In the genomic region with DNA sequence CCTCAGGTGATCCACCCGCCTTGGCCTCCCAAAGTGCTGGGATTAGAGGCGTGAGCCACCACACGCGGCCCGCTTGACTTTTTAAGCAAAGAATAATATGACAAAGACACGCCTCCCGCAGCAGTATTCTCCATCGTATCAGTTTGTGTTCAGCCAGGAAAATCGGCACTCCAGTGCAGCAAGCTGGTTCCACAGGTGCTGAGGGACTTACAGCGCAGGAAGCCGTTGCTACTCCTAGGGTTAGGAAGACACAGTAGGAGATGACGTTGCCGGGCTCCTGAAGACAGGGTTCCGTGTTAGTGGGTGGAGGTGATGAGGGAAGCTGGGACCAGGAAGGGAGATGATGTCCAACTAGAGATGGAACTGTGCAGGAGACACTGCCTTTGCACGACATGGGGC, we compare ENCODE assay signal across 19 cellular contexts.
A peak's percentile ranks its signal among the peaks of the same experiment; 100 is the strongest.
DNase-seq lines count a peak whose midpoint lies in the region; ATAC-seq and TF ChIP-seq lines count a peak whose summit lies in the region.
"Had no signal": no experiment of that assay in that cellular context is flagged by ENCODE, and none has a peak within 500 bp of the region (broad histone marks: within the 10 kb centered on the region; RNA-seq: fewer than 3 reads in every experiment).

No MANE protein-coding gene starts in this region.

- peaks cover 21% of the 10 kb centered on the region for H3K4me1 Mint-ChIP-seq in activated naive CD4-positive, alpha-beta T cell treated with anti-CD3 and anti-CD28 coated beads for 36 hours (ENCODE audit: low read depth)
- H3K4me1 Mint-ChIP-seq in activated B cell treated with CpG ODN at 0.5 μM for 24 hours (peaks cover 40% of the 10 kb centered on the region), glutamatergic neuron (ENCODE audit: low read depth, unreplicated experiment) (no peaks in the 10 kb centered on the region)
- H3K4me1 Mint-ChIP-seq in effector memory CD8-positive, alpha-beta T cell (ENCODE audit: low read depth in 2 of 2) = peaks cover 12 to 14% of the 10 kb centered on the region in 2 donors

- H3K4me1 ChIP-seq in stomach (no peaks in the 10 kb centered on the region), transverse colon (no peaks in the 10 kb centered on the region)
- H3K4me1 ChIP-seq: breast epithelium, upper lobe of left lung had no signal

- POLR2A ChIA-PET in activated B cell treated with CpG ODN at 0.5 μM for 24 hours (lab: Charles Lee) = no interaction called here

- TF ChIP-seq EP300 in stomach (IDR thresholded peaks at IDR 0.05) (no peak), transverse colon (IDR thresholded peaks at IDR 0.05; ENCODE audit: low read depth) (no peak)

- H3K4me3 Mint-ChIP-seq in activated naive CD4-positive, alpha-beta T cell treated with anti-CD3 and anti-CD28 coated beads for 36 hours = no peak overlapping the region
- H3K4me3 Mint-ChIP-seq in activated B cell treated with CpG ODN at 0.5 μM for 24 hours = peak overlapping the region; percentile 59
- peak overlapping the region; percentile 26 to 33 for H3K4me3 Mint-ChIP-seq in effector memory CD8-positive, alpha-beta T cell
- H3K4me3 Mint-ChIP-seq in glutamatergic neuron (ENCODE audit: unreplicated experiment) = no peak overlapping the region
- H3K4me3 Mint-ChIP-seq: HFFc6, neural progenitor cell had no signal

- H3K9me3 ChIP-seq in stomach (peaks cover 0 to 3% (median 0%) of the 10 kb centered on the region in 4 donors), transverse colon (no peaks in the 10 kb centered on the region)
- H3K9me3 ChIP-seq: upper lobe of left lung had no signal

- TF ChIP-seq POLR2A in stomach (IDR thresholded peaks at IDR 0.05) (no peak), transverse colon (IDR thresholded peaks at IDR 0.05) (no peak)

- WGBS in stomach, 5 donors = 88 to 95% (median 91%) methylated on average over 13 to 15 of the region's 15 CpGs
- 90 to 94% methylated on average over 7 to 15 of the region's 15 CpGs for WGBS in transverse colon (ENCODE audit: low coverage in 1 of 2), 2 donors

- intact Hi-C loops in activated naive CD4-positive, alpha-beta T cell treated with anti-CD3 and anti-CD28 coated beads for 36 hours (cut with micrococcal nuclease) = loop anchor here (5.0 kb wide), 1 partner anchor 86 kb away; the partner anchor contains the start of gene ADA2
- intact Hi-C loops in activated B cell treated with CpG ODN at 0.5 μM for 24 hours (cut with micrococcal nuclease) (no loop called here), stomach (cut with DNase I; ENCODE audit: low total_unique reads) (no loop called here), transverse colon (cut with DNase I; ENCODE audit: low total_unique reads) (no loop called here)

- CTCF ChIA-PET in activated naive CD4-positive, alpha-beta T cell treated with anti-CD3 and anti-CD28 coated beads for 36 hours (lab: Charles Lee) = interaction anchor here (0.6 to 1.4 kb wide), 2 partner anchors 10 to 157 kb away, joined by 4 to 5 read pairs; no protein-coding TSS in a partner anchor
- CTCF ChIA-PET in activated B cell treated with CpG ODN at 0.5 μM for 24 hours (lab: Charles Lee) = no interaction called here

- H3K4me3 ChIP-seq in stomach (no peak overlapping the region), transverse colon (no peak overlapping the region)
- H3K4me3 ChIP-seq: breast epithelium, neural progenitor cell, SK-N-MC, upper lobe of left lung had no signal

- H3K27me3 Mint-ChIP-seq in activated naive CD4-positive, alpha-beta T cell treated with anti-CD3 and anti-CD28 coated beads for 36 hours (ENCODE audit: low read depth) = no peaks in the 10 kb centered on the region
- H3K27me3 Mint-ChIP-seq in activated B cell treated with CpG ODN at 0.5 μM for 24 hours = no peaks in the 10 kb centered on the region
- peaks cover 0 to 5% of the 10 kb centered on the region in 2 donors for H3K27me3 Mint-ChIP-seq in effector memory CD8-positive, alpha-beta T cell
- peaks cover 8% of the 10 kb centered on the region for H3K27me3 Mint-ChIP-seq in glutamatergic neuron (ENCODE audit: unreplicated experiment)

- H3K9me3 Mint-ChIP-seq in activated naive CD4-positive, alpha-beta T cell treated with anti-CD3 and anti-CD28 coated beads, Interleukin-2, amount 50 U/mL, for 72 hours = no peaks in the 10 kb centered on the region
- peaks cover 6% of the 10 kb centered on the region for H3K9me3 Mint-ChIP-seq in activated naive CD4-positive, alpha-beta T cell treated with anti-CD3 and anti-CD28 coated beads for 36 hours
- no peaks in the 10 kb centered on the region for H3K9me3 Mint-ChIP-seq in activated B cell treated with CpG ODN at 0.5 μM for 24 hours
- H3K9me3 Mint-ChIP-seq in effector memory CD8-positive, alpha-beta T cell = no peaks in the 10 kb centered on the region
- H3K9me3 Mint-ChIP-seq in glutamatergic neuron (ENCODE audit: unreplicated experiment) = peaks cover 12% of the 10 kb centered on the region

- H3K36me3 ChIP-seq in stomach = no peaks in the 10 kb centered on the region
- no peaks in the 10 kb centered on the region for H3K36me3 ChIP-seq in transverse colon
- H3K36me3 ChIP-seq: breast epithelium, neural progenitor cell, upper lobe of left lung had no signal

- peaks cover 0 to 5% of the 10 kb centered on the region in 2 donors for H3K36me3 Mint-ChIP-seq in activated naive CD4-positive, alpha-beta T cell treated with anti-CD3 and anti-CD28 coated beads, Interleukin-2, amount 50 U/mL, for 72 hours
- H3K36me3 Mint-ChIP-seq in activated naive CD4-positive, alpha-beta T cell treated with anti-CD3 and anti-CD28 coated beads for 36 hours (ENCODE audit: low read depth) = no peaks in the 10 kb centered on the region
- no peaks in the 10 kb centered on the region for H3K36me3 Mint-ChIP-seq in activated B cell treated with CpG ODN at 0.5 μM for 24 hours (ENCODE audit: low read depth)
- no peaks in the 10 kb centered on the region for H3K36me3 Mint-ChIP-seq in effector memory CD8-positive, alpha-beta T cell (ENCODE audit: insufficient read depth)
- no peaks in the 10 kb centered on the region for H3K36me3 Mint-ChIP-seq in glutamatergic neuron (ENCODE audit: unreplicated experiment)
- H3K36me3 Mint-ChIP-seq: neural progenitor cell had no signal

- in situ Hi-C loops in transverse colon (cut with MboI; ENCODE audit: low pct_ligation_motif_present in 1 of 4, low pct_unique_long_range_greater_than_20kb in 1 of 4, low sequenced_read_pairs in 3 of 4) = no loop called here

- H3K27ac ChIP-seq in stomach (no peak overlapping the region), transverse colon (no peak overlapping the region)
- H3K27ac ChIP-seq: breast epithelium, neural progenitor cell, SK-N-MC, upper lobe of left lung had no signal

- no peak for TF ChIP-seq CTCF in activated B cell treated with CpG ODN at 0.5 μM for 24 hours (IDR thresholded peaks at IDR 0.05)
- TF ChIP-seq CTCF in stomach (IDR thresholded peaks at IDR 0.05) = no peak
- no peak for TF ChIP-seq CTCF in glutamatergic neuron (IDR thresholded peaks at IDR 0.05; ENCODE audit: partially characterized antibody, unreplicated experiment)
- no peak for TF ChIP-seq CTCF in transverse colon (IDR thresholded peaks at IDR 0.05)

- H3K27ac Mint-ChIP-seq in activated naive CD4-positive, alpha-beta T cell treated with anti-CD3 and anti-CD28 coated beads, Interleukin-2, amount 50 U/mL, for 72 hours = peak overlapping the region; percentile 75 to 91
- H3K27ac Mint-ChIP-seq in activated naive CD4-positive, alpha-beta T cell treated with anti-CD3 and anti-CD28 coated beads for 36 hours = no peak overlapping the region
- H3K27ac Mint-ChIP-seq in activated B cell treated with CpG ODN at 0.5 μM for 24 hours (peak overlapping the region; percentile 91), glutamatergic neuron (ENCODE audit: unreplicated experiment) (no peak overlapping the region)
- H3K27ac Mint-ChIP-seq in effector memory CD8-positive, alpha-beta T cell = peak overlapping the region; percentile 74 to 95
- H3K27ac Mint-ChIP-seq: HFFc6, neural progenitor cell, progenitor cell of endocrine pancreas had no signal

- no peaks in the 10 kb centered on the region for H3K27me3 ChIP-seq in stomach
- H3K27me3 ChIP-seq in transverse colon = no peaks in the 10 kb centered on the region
- H3K27me3 ChIP-seq: breast epithelium, neural progenitor cell, upper lobe of left lung had no signal

- ATAC-seq in activated naive CD4-positive, alpha-beta T cell treated with anti-CD3 and anti-CD28 coated beads, Interleukin-2, amount 50 U/mL, for 72 hours = no peak
- ATAC-seq in activated B cell treated with CpG ODN at 0.5 μM for 24 hours (ENCODE audit: low read depth) = no peak
- no peak for ATAC-seq in effector memory CD8-positive, alpha-beta T cell (replicated peaks)
- ATAC-seq: left colon had no signal

- no peak for DNase-seq in activated naive CD4-positive, alpha-beta T cell treated with anti-CD3 and anti-CD28 coated beads, Interleukin-2, amount 50 U/mL, for 72 hours (ENCODE audit: low spot score in 2 of 2)
- no peak for DNase-seq in activated naive CD4-positive, alpha-beta T cell treated with anti-CD3 and anti-CD28 coated beads for 36 hours
- DNase-seq in activated B cell treated with CpG ODN at 0.5 μM for 24 hours (no peak), stomach (peak; percentile 13), glutamatergic neuron (no peak), transverse colon (no peak), activated gamma-delta T cell (lab: John Stamatoyannopoulos, UW) (no peak)
- DNase-seq in effector memory CD8-positive, alpha-beta T cell = no peak
- DNase-seq: cortex of kidney, HFFc6, NCI-H146, NCI-H524, T1000 had no signal

Comparison
In these comparisons a context has a peak if more than half of its experiments do, and no peak if none do; other contexts are left out.
1. H3K27ac Mint-ChIP-seq: peak in activated naive CD4-positive, alpha-beta T cell treated with anti-CD3 and anti-CD28 coated beads, Interleukin-2, amount 50 U/mL, for 72 hours (2 of 2), activated B cell treated with CpG ODN at 0.5 μM for 24 hours (single experiment) and effector memory CD8-positive, alpha-beta T cell (2 of 2); none in activated naive CD4-positive, alpha-beta T cell treated with anti-CD3 and anti-CD28 coated beads for 36 hours (single experiment) and glutamatergic neuron (single experiment).
2. H3K4me3 Mint-ChIP-seq: peak in activated B cell treated with CpG ODN at 0.5 μM for 24 hours (single experiment) and effector memory CD8-positive, alpha-beta T cell (2 of 2); none in activated naive CD4-positive, alpha-beta T cell treated with anti-CD3 and anti-CD28 coated beads for 36 hours (single experiment) and glutamatergic neuron (single experiment).